ENCODE assay signal across 9 cellular contexts in genomic region chr4:157076578-157076947, GRCh38. TPM values are rescaled to one million over a fixed set of nuclear protein-coding genes. Genes with fewer than 3 reads are reported as not detected.
DNase-seq lines count a peak whose midpoint lies in the region; ATAC-seq and TF ChIP-seq lines count a peak whose summit lies in the region.
"Had no signal": no experiment of that assay in that cellular context is flagged by ENCODE, and none has a peak within 500 bp of the region (broad histone marks: within the 10 kb centered on the region; RNA-seq: fewer than 3 reads in every experiment).

No MANE protein-coding gene starts in this region.

- ATAC-seq in HG02798 (IDR thresholded peaks at IDR 0.05; ENCODE audit: poor library complexity, unreplicated experiment): no peak
- ATAC-seq in GM19452 (IDR thresholded peaks at IDR 0.05; ENCODE audit: unreplicated experiment): no peak
- ATAC-seq in GM18517 (IDR thresholded peaks at IDR 0.05; ENCODE audit: unreplicated experiment): no peak
- ATAC-seq: activated T-helper 17 cell treated with anti-CD3 and anti-CD28 coated beads, Interleukin-2, amount 50 U/mL, for 72 hours had no signal

- TF ChIP-seq CTCF in epithelial cell of proximal tubule (conservative IDR thresholded peaks at IDR 0.05; ENCODE audit: low read depth, low read length): no peak

- peak overlapping the region; percentile 87 for H2AFZ ChIP-seq in neuron (ENCODE audit: low read depth, low read length)

- no peaks in the 10 kb centered on the region for H3K9me3 ChIP-seq in neuron (ENCODE audit: low read length)

- DNase-seq in COLO668 (lab: John Stamatoyannopoulos, UW; ENCODE audit: unreplicated experiment) (peak; percentile 59), NCI-H2171 treated with DMSO at 0.1 percent for 48 hours (lab: John Stamatoyannopoulos, UW) (peak; percentile 35), epithelial cell of proximal tubule (ENCODE audit: low read depth) (no peak), T-helper 2 cell (no peak)

- no peaks in the 10 kb centered on the region for H3K27me3 ChIP-seq in neuron (ENCODE audit: insufficient read depth, low read length)

- no peaks in the 10 kb centered on the region for H3K36me3 ChIP-seq in neuron (ENCODE audit: insufficient read depth, low read length)

- H3K4me1 ChIP-seq in neuron (ENCODE audit: insufficient read depth, low read length): peaks cover 12% of the 10 kb centered on the region

- H3K4me3 ChIP-seq in epithelial cell of proximal tubule (ENCODE audit: low read depth, low read length) (peak overlapping the region; percentile 86), neuron (ENCODE audit: low read length) (peak overlapping the region; percentile 59)

RNA-seq across cellular contexts. Expression of gene GLRB, which starts 0.6 kb away (rescaled TPM):
- total RNA-seq in epithelial cell of proximal tubule: 6.6 and 15.8 TPM in 2 replicates
- total RNA-seq: activated T-helper 17 cell treated with anti-CD3 and anti-CD28 coated beads, Interleukin-2, amount 50 U/mL, for 72 hours had no signal

Comparison
In these comparisons a context has a peak if more than half of its experiments do, and no peak if none do; other contexts are left out.
1. DNase-seq: peak in COLO668 (single experiment) and NCI-H2171 treated with DMSO at 0.1 percent for 48 hours (single experiment); none in epithelial cell of proximal tubule (single experiment) and T-helper 2 cell (0 of 5).